1 cellular context compared by ENCODE assay signal in genomic region chr1:111183681-111184080, GRCh38.
TF ChIP-seq lines count a peak whose summit lies in the region.

No MANE protein-coding gene starts in this region.

TF ChIP-seq in GM23338, 12 proteins besides CTCF, POLR2A, EP300 and RAD21:
- TF ChIP-seq NANOG (IDR thresholded peaks at IDR 0.05; ENCODE audit: borderline replicate concordance): no peak
- no peak for TF ChIP-seq ZNF114 (CRISPR knock-in tag; IDR thresholded peaks at IDR 0.05)
- no peak for TF ChIP-seq EZH2phosphoT487 (IDR thresholded peaks at IDR 0.05; ENCODE audit: unreplicated experiment)
